Comparison of ENCODE assay signal across 8 cellular contexts in the genomic region with DNA sequence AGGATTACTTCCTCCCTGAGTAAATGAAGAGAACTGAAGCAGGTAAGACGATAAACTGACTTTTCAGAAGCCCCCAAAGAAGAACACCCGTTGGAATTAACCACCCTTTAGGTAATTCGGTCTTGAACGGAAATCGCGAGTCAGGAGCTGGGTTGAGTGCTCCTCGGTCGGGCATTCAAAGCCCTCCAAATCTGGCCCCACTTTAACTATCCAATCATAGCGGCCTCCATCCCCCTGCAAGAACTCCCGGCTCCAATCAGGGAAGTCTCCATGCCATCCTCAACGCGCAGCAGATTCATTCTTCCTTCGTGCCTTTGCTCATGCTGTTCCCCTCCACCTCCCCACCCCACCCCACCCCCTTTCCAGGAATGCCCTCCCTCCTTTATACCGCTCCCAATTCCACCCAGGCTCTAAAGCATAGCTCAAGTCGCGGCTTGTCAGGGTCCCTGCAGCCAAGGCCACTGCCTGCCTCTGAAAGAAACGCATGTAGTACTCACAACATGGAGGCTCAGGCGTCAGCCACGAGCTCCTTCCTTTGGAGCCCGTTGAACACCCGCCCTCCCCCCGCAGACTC. TPM values are rescaled to one million over a fixed set of nuclear protein-coding genes. Genes with fewer than 3 reads are reported as not detected.
DNase-seq lines count a peak whose midpoint lies in the region; ATAC-seq, FAIRE-seq and TF ChIP-seq lines count a peak whose summit lies in the region.

No MANE protein-coding gene starts in this region.

- H3K9me3 Mint-ChIP-seq in activated CD4-positive, alpha-beta T cell treated with anti-CD3 and anti-CD28 coated beads for 36 hours (ENCODE audit: low read depth): peaks cover 1% of the 10 kb centered on the region

- H3K4me1 Mint-ChIP-seq in activated CD4-positive, alpha-beta T cell treated with anti-CD3 and anti-CD28 coated beads for 36 hours: peaks cover 30% of the 10 kb centered on the region

- peak; percentile 60 for DNase-seq in activated CD4-positive, alpha-beta T cell treated with anti-CD3 and anti-CD28 coated beads for 36 hours
- no peak for DNase-seq in activated CD4-positive, alpha-beta T cell treated with anti-CD3 and anti-CD28 coated beads, Interleukin-2, amount 50 U/mL, for 1 hour
- DNase-seq in NCI-H146 treated with DMSO at 0.1 percent for 48 hours (lab: John Stamatoyannopoulos, UW; ENCODE audit: unreplicated experiment) (peak; percentile 71), cerebellum (ENCODE audit: low spot score) (peak; percentile 71), kidney epithelial cell (ENCODE audit: low read depth) (peak; percentile 35), smooth muscle cell of the brain vasculature (ENCODE audit: low read depth, low spot score) (peak; percentile 32)

- CTCF ChIA-PET in activated CD4-positive, alpha-beta T cell treated with anti-CD3 and anti-CD28 coated beads for 36 hours (lab: Charles Lee): interaction anchor here (0.6 to 2.8 kb wide), 7 partner anchors 16 to 1050 kb away, joined by 3 to 8 read pairs (median 4); no protein-coding TSS in a partner anchor

- ATAC-seq in activated CD4-positive, alpha-beta T cell treated with anti-CD3 and anti-CD28 coated beads for 36 hours: peak; percentile 35
- ATAC-seq in GM19452 (IDR thresholded peaks at IDR 0.05; ENCODE audit: unreplicated experiment): no peak

- peak overlapping the region; percentile 88 for H3K4me3 ChIP-seq in kidney epithelial cell (ENCODE audit: low read depth, low read length)

- no peaks in the 10 kb centered on the region for H3K27me3 Mint-ChIP-seq in activated CD4-positive, alpha-beta T cell treated with anti-CD3 and anti-CD28 coated beads for 36 hours

- peak overlapping the region; percentile 80 for H3K4me3 Mint-ChIP-seq in activated CD4-positive, alpha-beta T cell treated with anti-CD3 and anti-CD28 coated beads for 36 hours

- H3K36me3 Mint-ChIP-seq in activated CD4-positive, alpha-beta T cell treated with anti-CD3 and anti-CD28 coated beads for 36 hours (ENCODE audit: low read depth): peaks cover 5% of the 10 kb centered on the region

- H3K27ac Mint-ChIP-seq in activated CD4-positive, alpha-beta T cell treated with anti-CD3 and anti-CD28 coated beads for 36 hours: peak overlapping the region; percentile 96

- POLR2A ChIA-PET in activated CD4-positive, alpha-beta T cell treated with anti-CD3 and anti-CD28 coated beads for 36 hours (lab: Charles Lee): interaction anchor here (0.6 to 1.0 kb wide), 3 partner anchors 169 to 1286 kb away, joined by 3 read pairs; no protein-coding TSS in a partner anchor

- H3K27me3 ChIP-seq in kidney epithelial cell (ENCODE audit: control insufficient read depth, insufficient read depth, low read length): no peaks in the 10 kb centered on the region

- TF ChIP-seq CTCF in kidney epithelial cell (IDR thresholded peaks at IDR 0.05; ENCODE audit: insufficient read depth, low read length, poor library complexity, severe bottlenecking): no peak

- no peaks in the 10 kb centered on the region for H3K36me3 ChIP-seq in kidney epithelial cell (ENCODE audit: control insufficient read depth, insufficient read depth, low read length)

- intact Hi-C loops in activated CD4-positive, alpha-beta T cell treated with anti-CD3 and anti-CD28 coated beads for 36 hours (cut with DNase I, micrococcal nuclease): loop anchor here (2.0 to 10.0 kb wide), 6 partner anchors 37 to 640 kb away; partner anchors contain the start of genes NEDD4 (in 1 of the 2) and ZNF280D (in 1 of the 2)

- FAIRE-seq in TTC549 (lab: Jason Lieb, UNC): peak; percentile 38

RNA-seq across cellular contexts. Expression of gene RFX7, which starts 0.6 kb away (rescaled TPM):
- total RNA-seq in activated CD4-positive, alpha-beta T cell treated with anti-CD3 and anti-CD28 coated beads for 36 hours: 10 to 100 TPM; 24.0 to 31.4 TPM
- 25.7 TPM for total RNA-seq in cerebellum
- total RNA-seq in kidney epithelial cell: 11.4 and 13.0 TPM in 2 replicates
